25 cellular contexts compared by ENCODE assay signal in genomic region chr15:68224108-68224507, GRCh38.
"Had no signal": no experiment of that assay in that cellular context is flagged by ENCODE, and none has a peak within 500 bp of the region (broad histone marks: within the 10 kb centered on the region; RNA-seq: fewer than 3 reads in every experiment).

No MANE protein-coding gene starts in this region.

- H3K4me3 ChIP-seq: heart right ventricle, lower lobe of right lung, ovary, psoas muscle, suprapubic skin, transverse colon, vagina had no signal

- FAIRE-seq: endometrium, keratinocyte, small intestine had no signal

- H3K9me3 ChIP-seq: heart right ventricle, lower lobe of right lung, ovary, psoas muscle, suprapubic skin, transverse colon, vagina had no signal

- ATAC-seq: activated CD8-positive, alpha-beta T cell treated with anti-CD3 and anti-CD28 coated beads, Interleukin-2, amount 10 ng/mL, durations not matched to agents 7 days and 5 days; activated T-cell treated with anti-CD3 and anti-CD28 coated beads, Interleukin-2, amount 50 U/mL, for 4 hours; heart right ventricle; left colon; lower lobe of right lung; natural killer cell; psoas muscle; right cardiac atrium; stimulated activated effector memory CD8-positive, alpha-beta T cell treated with anti-CD3 and anti-CD28 coated beads, Interleukin-12 subunit alpha, Interleukin-12 subunit beta, amount 100 ng/mL, for 72 hours; stimulated activated naive CD8-positive, alpha-beta T cell treated with anti-CD3 and anti-CD28 coated beads, Interleukin-15, amount 100 ng/mL, for 72 hours had no signal

- DNase-seq: activated CD4-positive, CD25-positive, alpha-beta regulatory T cell treated with anti-CD3 and anti-CD28 coated beads, Interleukin-2, amount 50 U/mL, for 72 hours; activated CD8-positive, alpha-beta memory T cell treated with anti-CD3 and anti-CD28 coated beads, Interleukin-2, amount 50 U/mL, for 4 hours; activated naive CD4-positive, alpha-beta T cell treated with Interleukin-2 at 50 U/mL for 16 hours; activated naive CD8-positive, alpha-beta T cell treated with anti-CD3 and anti-CD28 coated beads for 36 hours; activated T-cell treated with anti-CD3 and anti-CD28 coated beads, Interleukin-2, amount 50 U/mL, for 4 hours; cortex of kidney; foreskin fibroblast; heart right ventricle; left colon; lower lobe of right lung; natural killer cell; ovary; small intestine; stimulated activated CD4-positive, alpha-beta T cell treated with anti-CD3 and anti-CD28 coated beads, Interleukin-2, amount 100 ng/mL, for 24 hours; stimulated activated naive CD8-positive, alpha-beta T cell treated with anti-CD3 and anti-CD28 coated beads, Interleukin-15, amount 100 ng/mL, for 72 hours; transverse colon had no signal

- H3K27me3 ChIP-seq: heart right ventricle, ovary, suprapubic skin, transverse colon, vagina had no signal

- H3K27ac ChIP-seq: heart right ventricle, lower lobe of right lung, ovary, psoas muscle, suprapubic skin, transverse colon, vagina, VCaP had no signal

- H3K36me3 ChIP-seq: heart right ventricle, lower lobe of right lung, ovary, suprapubic skin, transverse colon, vagina had no signal
